In the genomic region with DNA sequence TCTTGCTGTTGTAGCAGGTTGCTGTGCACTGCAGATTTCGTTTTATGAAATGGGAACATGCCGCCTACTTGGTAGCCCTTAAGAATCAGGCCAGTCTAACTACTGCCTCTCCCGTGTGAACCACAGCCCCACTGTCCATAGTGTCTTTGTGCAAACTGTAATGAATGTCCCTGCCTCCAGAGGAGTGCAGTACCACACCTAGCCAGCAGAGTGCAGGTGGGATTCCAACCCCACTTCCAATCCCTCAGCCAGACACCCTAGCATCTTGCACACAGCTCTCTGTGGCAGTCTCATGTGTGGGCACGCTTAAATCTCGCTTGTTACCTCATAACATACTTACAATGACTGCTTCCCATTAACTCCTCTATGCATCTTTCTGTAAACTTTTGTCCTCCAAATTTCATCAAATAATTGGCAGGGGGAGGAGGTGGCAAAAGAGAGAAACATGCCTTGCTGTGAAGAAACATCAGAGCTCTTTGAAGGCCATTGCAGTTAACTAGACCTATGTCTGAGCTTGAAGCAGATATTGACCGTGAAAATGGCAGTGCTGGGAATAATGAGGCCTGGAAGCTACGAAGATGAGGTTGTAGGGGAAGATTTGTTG, we compare ENCODE assay signal across 8 cellular contexts. TPM values are rescaled to one million over a fixed set of nuclear protein-coding genes. Genes with fewer than 3 reads are reported as not detected.
DNase-seq lines count a peak whose midpoint lies in the region; ATAC-seq and TF ChIP-seq lines count a peak whose summit lies in the region.

No MANE protein-coding gene starts in this region.

- no peak overlapping the region for H3K27ac ChIP-seq in mammary epithelial cell (ENCODE audit: insufficient read depth, low read depth, low read length)
- no peak overlapping the region for H3K27ac ChIP-seq in osteoblast (ENCODE audit: low read depth, low read length)

- TF ChIP-seq POLR2A in lower leg skin (IDR thresholded peaks at IDR 0.05) = no peak

- peak; percentile 91 to 99 for TF ChIP-seq CTCF in mammary epithelial cell (conservative IDR thresholded peaks at IDR 0.05 in 1 of 2, IDR thresholded peaks at IDR 0.05 in 1 of 2; ENCODE audit: extremely low read depth in 1 of 2, insufficient read depth in 1 of 2, low read depth in 1 of 2, low read length in 2 of 2)
- peak; percentile 19 for TF ChIP-seq CTCF in osteoblast (IDR thresholded peaks at IDR 0.05; ENCODE audit: extremely low read depth, low read depth, low read length)
- TF ChIP-seq CTCF in lower leg skin (IDR thresholded peaks at IDR 0.05) = no peak

- in situ Hi-C loops in mammary epithelial cell (cut with MboI; ENCODE audit: low sequenced_read_pairs in 2 of 2) = no loop called here

- CTCF ChIA-PET in mammary epithelial cell (lab: Charles Lee; ENCODE audit: low non-redundant PET) = interaction anchor here (0.5 to 0.6 kb wide), 2 partner anchors 47 to 313 kb away, joined by 3 read pairs; a partner anchor contains a TSS

- H3K36me3 ChIP-seq in mammary epithelial cell (ENCODE audit: insufficient read depth, low read length) = no peaks in the 10 kb centered on the region
- peaks cover 12% of the 10 kb centered on the region for H3K36me3 ChIP-seq in osteoblast (ENCODE audit: insufficient read depth, low read length)

- H3K79me2 ChIP-seq in mammary epithelial cell (ENCODE audit: insufficient read depth, low read length) = no peaks in the 10 kb centered on the region
- no peaks in the 10 kb centered on the region for H3K79me2 ChIP-seq in osteoblast (ENCODE audit: insufficient read depth, low read length)

- H3K4me2 ChIP-seq in mammary epithelial cell (ENCODE audit: insufficient read depth, low read depth, low read length) = no peak overlapping the region
- no peak overlapping the region for H3K4me2 ChIP-seq in osteoblast (ENCODE audit: insufficient read depth, low read length)

- ATAC-seq in HG02938 (IDR thresholded peaks at IDR 0.05; ENCODE audit: unreplicated experiment) = peak; percentile 86

- BruUV-seq in mammary epithelial cell (replicated peaks; lab: Mats Ljungman, UMichigan) = no TSS peak

- intact Hi-C loops in mammary epithelial cell (cut with micrococcal nuclease) = loop anchor here (1.0 to 5.0 kb wide), 2 partner anchors 42 to 356 kb away; no protein-coding TSS in a partner anchor
- intact Hi-C loops in lower leg skin (cut with DNase I; ENCODE audit: low total_unique reads) = no loop called here

- H3K9me3 ChIP-seq in mammary epithelial cell (replicated peaks; ENCODE audit: insufficient read depth, low read length) (no peaks in the 10 kb centered on the region), osteoblast (ENCODE audit: low read depth, low read length) (no peaks in the 10 kb centered on the region)

- no peak overlapping the region for H3K4me3 ChIP-seq in mammary epithelial cell (replicated peaks in 1 of 3; ENCODE audit: insufficient read depth in 1 of 3, low read depth in 2 of 3, low read length in 3 of 3)
- no peak overlapping the region for H3K4me3 ChIP-seq in osteoblast (ENCODE audit: insufficient read depth, low read length)
- no peak overlapping the region for H3K4me3 ChIP-seq in lower leg skin (ENCODE audit: low read depth, poor library complexity, severe bottlenecking)

- H2AFZ ChIP-seq in mammary epithelial cell (ENCODE audit: low read depth, low read length) = peak overlapping the region; percentile 40
- no peak overlapping the region for H2AFZ ChIP-seq in osteoblast (ENCODE audit: low read length)

- dilution Hi-C loops in mammary epithelial cell (cut with HindIII; ENCODE audit: low sequenced_read_pairs) = no loop called here

- H3K27me3 ChIP-seq in mammary epithelial cell (ENCODE audit: insufficient read depth, low read length) (no peaks in the 10 kb centered on the region), osteoblast (ENCODE audit: insufficient read depth, low read length) (no peaks in the 10 kb centered on the region)

- DNase-seq in DMS 273 (lab: John Stamatoyannopoulos, UW; ENCODE audit: unreplicated experiment) (peak; percentile 1), DMS 273 treated with DMSO at 0.1 percent for 48 hours (lab: John Stamatoyannopoulos, UW) (no peak), T-helper 1 cell (peak in 4 of 5 donors; percentile 8 to 41 (median 30)), mammary epithelial cell (peak; percentile 58), osteoblast (ENCODE audit: insufficient read length, low spot score, missing footprints) (no peak), lower leg skin (ENCODE audit: low spot score in 2 of 2) (no peak), NCI-H2227 (lab: John Stamatoyannopoulos, UW; ENCODE audit: unreplicated experiment) (no peak)

- no peaks in the 10 kb centered on the region for H4K20me1 ChIP-seq in mammary epithelial cell (ENCODE audit: insufficient read depth, low read length)
- no peaks in the 10 kb centered on the region for H4K20me1 ChIP-seq in osteoblast (ENCODE audit: insufficient read depth, low read length)

- H3K4me1 ChIP-seq in mammary epithelial cell (ENCODE audit: insufficient read depth, low read length) (peaks cover 6% of the 10 kb centered on the region), osteoblast (ENCODE audit: insufficient read depth, low read length) (no peaks in the 10 kb centered on the region)

- WGBS in mammary epithelial cell (ENCODE audit: low coverage, missing lambda C conversion rate) = 45% methylated on average over 7 of the region's 7 CpGs
- WGBS in lower leg skin, 2 donors = 72 to 80% methylated on average over 7 of the region's 7 CpGs

- no peak overlapping the region for H3K9ac ChIP-seq in mammary epithelial cell (ENCODE audit: insufficient read depth, low read length)

RNA-seq across cellular contexts. Expression of a gene that starts 47.2 kb away (rescaled TPM):
- total RNA-seq in mammary epithelial cell (not detected), osteoblast (not detected in 2 replicates), lower leg skin (not detected)
- not detected for polyA plus RNA-seq in mammary epithelial cell
- not detected for polyA minus RNA-seq in mammary epithelial cell

RNA-seq across cellular contexts. Expression of a gene that starts 47.4 kb away (rescaled TPM):
- total RNA-seq in mammary epithelial cell (10 to 100 TPM in 1 of 2 donors, 1 to 10 TPM in 1; 3.0 to 16.0 TPM), osteoblast (4.7 and 6.5 TPM in 2 replicates), lower leg skin (1 to 10 TPM in 1 of 4 donors, under 1 TPM in 3; 0.49 to 2.1 (median 0.90) TPM)
- polyA plus RNA-seq in mammary epithelial cell = 3.0 TPM
- 79.5 TPM for polyA minus RNA-seq in mammary epithelial cell

Comparison
In these comparisons a context has a peak if more than half of its experiments do, and no peak if none do; other contexts are left out.
1. DNase-seq: peak in DMS 273 (single experiment), T-helper 1 cell (4 of 5) and mammary epithelial cell (single experiment); none in DMS 273 treated with DMSO at 0.1 percent for 48 hours (single experiment), osteoblast (single experiment), lower leg skin (0 of 2) and NCI-H2227 (single experiment).
2. CTCF ChIP-seq: peak in mammary epithelial cell (2 of 2) and osteoblast (single experiment); none in lower leg skin (0 of 3).